In genomic region chr11:113305440-113306336, GRCh38 we compare ENCODE assay signal across 8 cellular contexts. TPM values are rescaled to one million over a fixed set of nuclear protein-coding genes. Genes with fewer than 3 reads are reported as not detected.
DNase-seq lines count a peak whose midpoint lies in the region; ATAC-seq and TF ChIP-seq lines count a peak whose summit lies in the region.

No MANE protein-coding gene starts in this region.

- H3K27me3 Mint-ChIP-seq in CD4-positive, alpha-beta memory T cell: peaks cover 6 to 7% of the 10 kb centered on the region in 2 donors
- no peaks in the 10 kb centered on the region for H3K27me3 Mint-ChIP-seq in activated naive CD4-positive, alpha-beta T cell treated with anti-CD3 and anti-CD28 coated beads, Interleukin-2, amount 10 ng/mL, durations not matched to agents 7 days and 5 days

- H3K27ac ChIP-seq in CD4-positive, alpha-beta memory T cell (ENCODE audit: low read depth, low read length): no peak overlapping the region
- H3K27ac ChIP-seq in SJSA1 (no peak overlapping the region), cardiac muscle cell (no peak overlapping the region), prostate gland (no peak overlapping the region), aorta (ENCODE audit: low read depth in 1 of 2, low read length in 2 of 2) (no peak overlapping the region)

- TF ChIP-seq POLR2A in prostate gland (IDR thresholded peaks at IDR 0.05): no peak

- no peaks in the 10 kb centered on the region for H3K36me3 ChIP-seq in CD4-positive, alpha-beta memory T cell (ENCODE audit: insufficient read depth, low read length)
- H3K36me3 ChIP-seq in SJSA1 (no peaks in the 10 kb centered on the region), cardiac muscle cell (no peaks in the 10 kb centered on the region), prostate gland (no peaks in the 10 kb centered on the region), aorta (ENCODE audit: control insufficient read depth in 1 of 2, insufficient read depth in 2 of 2, low read length in 1 of 2) (no peaks in the 10 kb centered on the region)

- intact Hi-C loops in CD4-positive, alpha-beta memory T cell (cut with micrococcal nuclease): loop anchor here (1.0 to 2.0 kb wide), 3 partner anchors 425 to 491 kb away; no protein-coding TSS in a partner anchor
- intact Hi-C loops in prostate gland (cut with DNase I): loop anchor here (2.0 kb wide), 2 partner anchors 227 to 425 kb away; no protein-coding TSS in a partner anchor
- intact Hi-C loops in aorta (cut with DNase I): loop anchor here (1.0 to 5.0 kb wide), 4 partner anchors 227 to 492 kb away; no protein-coding TSS in a partner anchor

- H3K4me3 ChIP-seq in CD4-positive, alpha-beta memory T cell (ENCODE audit: low read length in 2 of 2): no peak overlapping the region
- H3K4me3 ChIP-seq in SJSA1: no peak overlapping the region
- H3K4me3 ChIP-seq in cardiac muscle cell: no peak overlapping the region
- no peak overlapping the region for H3K4me3 ChIP-seq in prostate gland
- H3K4me3 ChIP-seq in aorta (ENCODE audit: low read length in 2 of 2): no peak overlapping the region

- ATAC-seq in GM19438 (IDR thresholded peaks at IDR 0.05; ENCODE audit: low read depth, unreplicated experiment): peak; percentile 75
- peak; percentile 89 for ATAC-seq in aorta (ENCODE audit: low FRiP score)

- no peaks in the 10 kb centered on the region for H3K9me3 Mint-ChIP-seq in CD4-positive, alpha-beta memory T cell
- H3K9me3 Mint-ChIP-seq in activated naive CD4-positive, alpha-beta T cell treated with anti-CD3 and anti-CD28 coated beads, Interleukin-2, amount 10 ng/mL, durations not matched to agents 7 days and 5 days: no peaks in the 10 kb centered on the region

- no peaks in the 10 kb centered on the region for H3K9me3 ChIP-seq in CD4-positive, alpha-beta memory T cell (ENCODE audit: control insufficient read depth in 1 of 2, low read length in 2 of 2)
- H3K9me3 ChIP-seq in SJSA1 (replicated peaks) (no peaks in the 10 kb centered on the region), cardiac muscle cell (ENCODE audit: low read depth) (no peaks in the 10 kb centered on the region), prostate gland (no peaks in the 10 kb centered on the region), aorta (ENCODE audit: control insufficient read depth, low read length) (no peaks in the 10 kb centered on the region)

- no peak overlapping the region for H3K4me3 Mint-ChIP-seq in CD4-positive, alpha-beta memory T cell
- no peak overlapping the region for H3K4me3 Mint-ChIP-seq in activated naive CD4-positive, alpha-beta T cell treated with anti-CD3 and anti-CD28 coated beads, Interleukin-2, amount 10 ng/mL, durations not matched to agents 7 days and 5 days

- peaks cover 0 to 5% (median 0%) of the 10 kb centered on the region in 4 donors for H3K4me1 Mint-ChIP-seq in CD4-positive, alpha-beta memory T cell
- no peaks in the 10 kb centered on the region for H3K4me1 Mint-ChIP-seq in activated naive CD4-positive, alpha-beta T cell treated with anti-CD3 and anti-CD28 coated beads, Interleukin-2, amount 10 ng/mL, durations not matched to agents 7 days and 5 days

- H3K36me3 Mint-ChIP-seq in CD4-positive, alpha-beta memory T cell: no peaks in the 10 kb centered on the region
- H3K36me3 Mint-ChIP-seq in activated naive CD4-positive, alpha-beta T cell treated with anti-CD3 and anti-CD28 coated beads, Interleukin-2, amount 10 ng/mL, durations not matched to agents 7 days and 5 days: no peaks in the 10 kb centered on the region

- TF ChIP-seq CTCF in cardiac muscle cell (IDR thresholded peaks at IDR 0.05; ENCODE audit: low read depth, low read length) (peak; percentile 96), prostate gland (IDR thresholded peaks at IDR 0.05) (peak; percentile 68 to 94 (median 92))

- DNase-seq in CD4-positive, alpha-beta memory T cell: peak; percentile 60 to 66 (median 64)
- DNase-seq in KG1 (lab: John Stamatoyannopoulos, UW) (peak; percentile 54), SJSA1 (ENCODE audit: low read depth in 1 of 2, low spot score in 2 of 2) (peak; percentile 29 to 62), cardiac muscle cell (ENCODE audit: low read depth in 1 of 2, low spot score in 1 of 2) (peak; percentile 76 to 78), prostate gland (ENCODE audit: low spot score) (peak; percentile 76), aorta (peak; percentile 85 to 93)
- peak; percentile 81 for DNase-seq in activated naive CD4-positive, alpha-beta T cell treated with anti-CD3 and anti-CD28 coated beads, Interleukin-2, amount 10 ng/mL, durations not matched to agents 7 days and 5 days

- no peak overlapping the region for H3K27ac Mint-ChIP-seq in CD4-positive, alpha-beta memory T cell
- no peak overlapping the region for H3K27ac Mint-ChIP-seq in activated naive CD4-positive, alpha-beta T cell treated with anti-CD3 and anti-CD28 coated beads, Interleukin-2, amount 10 ng/mL, durations not matched to agents 7 days and 5 days

- H3K4me1 ChIP-seq in CD4-positive, alpha-beta memory T cell (ENCODE audit: insufficient read depth, low read length): no peaks in the 10 kb centered on the region
- H3K4me1 ChIP-seq in SJSA1 (replicated peaks) (no peaks in the 10 kb centered on the region), cardiac muscle cell (ENCODE audit: low read depth) (no peaks in the 10 kb centered on the region), prostate gland (replicated peaks) (no peaks in the 10 kb centered on the region), aorta (ENCODE audit: control insufficient read depth in 1 of 2, insufficient read depth in 2 of 2, low read length in 2 of 2) (no peaks in the 10 kb centered on the region)

- CTCF ChIA-PET in CD4-positive, alpha-beta memory T cell (lab: Charles Lee; ENCODE audit: partially characterized antibody): interaction anchor here (0.7 to 4.4 kb wide), 14 partner anchors 8 to 958 kb away, joined by 3 to 61 read pairs (median 4); partner anchors contain the start of gene TTC12
- CTCF ChIA-PET in activated naive CD4-positive, alpha-beta T cell treated with anti-CD3 and anti-CD28 coated beads, Interleukin-2, amount 10 ng/mL, durations not matched to agents 7 days and 5 days (lab: Charles Lee): interaction anchor here (0.5 to 2.0 kb wide), 15 partner anchors 10 to 491 kb away, joined by 3 to 13 read pairs (median 3); no protein-coding TSS in a partner anchor

- H3K27me3 ChIP-seq in CD4-positive, alpha-beta memory T cell (ENCODE audit: insufficient read depth, low read length): no peaks in the 10 kb centered on the region
- H3K27me3 ChIP-seq in SJSA1 (replicated peaks) (no peaks in the 10 kb centered on the region), cardiac muscle cell (peaks cover 5% of the 10 kb centered on the region), prostate gland (replicated peaks; ENCODE audit: insufficient read depth) (no peaks in the 10 kb centered on the region), aorta (ENCODE audit: control insufficient read depth in 1 of 2, insufficient read depth in 2 of 2, low read length in 1 of 2) (no peaks in the 10 kb centered on the region)

- 41% methylated on average over 12 of the region's 12 CpGs for WGBS in prostate gland
- WGBS in aorta, 2 donors: 40 to 43% methylated on average over 12 of the region's 12 CpGs

- POLR2A ChIA-PET in CD4-positive, alpha-beta memory T cell (lab: Charles Lee; ENCODE audit: partially characterized antibody): no interaction called here

RNA-seq across cellular contexts. Expression of gene TTC12, which starts 8.7 kb away (rescaled TPM):
- total RNA-seq in CD4-positive, alpha-beta memory T cell: 10 to 100 TPM; 69.2 to 75.1 TPM
- 10 to 100 TPM in 1 of 2 donors, 1 to 10 TPM in 1; 6.9 to 10.4 TPM for polyA plus RNA-seq in CD4-positive, alpha-beta memory T cell
- 3.2 and 8.3 TPM in 2 replicates for total RNA-seq in SJSA1 (2014; rRNA removed; shearing (Covaris generic))
- total RNA-seq in cardiac muscle cell (17.7 and 30.5 TPM in 2 replicates), prostate gland (10 to 100 TPM; 21.6 TPM), aorta (10 to 100 TPM in 1 of 2 donors, 1 to 10 TPM in 1; 8.9 to 24.7 TPM)
- polyA plus RNA-seq in cardiac muscle cell (14.9 and 19.4 TPM in 2 replicates), aorta (10 to 100 TPM in 1 of 2 donors, 1 to 10 TPM in 1; 7.3 to 11.6 TPM)
